In genomic region chr4:169210516-169211108, GRCh38 we compare ENCODE assay signal across 15 cellular contexts.
A peak's percentile ranks its signal among the peaks of the same experiment; 100 is the strongest.
DNase-seq lines count a peak whose midpoint lies in the region; ATAC-seq and TF ChIP-seq lines count a peak whose summit lies in the region.
"Had no signal": no experiment of that assay in that cellular context is flagged by ENCODE, and none has a peak within 500 bp of the region (broad histone marks: within the 10 kb centered on the region; RNA-seq: fewer than 3 reads in every experiment).

No MANE protein-coding gene starts in this region.

- ATAC-seq in GM18873 (IDR thresholded peaks at IDR 0.05; ENCODE audit: low FRiP score, unreplicated experiment) (peak; percentile 94), HG03378 (IDR thresholded peaks at IDR 0.05; ENCODE audit: unreplicated experiment) (peak; percentile 91), naive B cell (ENCODE audit: low read depth in 2 of 2) (peak; percentile 95)
- ATAC-seq: gastroesophageal sphincter, T-cell had no signal

- H3K27me3 Mint-ChIP-seq in naive B cell, result no peaks in the 10 kb centered on the region
- H3K27me3 Mint-ChIP-seq in glutamatergic neuron (ENCODE audit: unreplicated experiment), result no peaks in the 10 kb centered on the region

- peaks cover 0 to 4% of the 10 kb centered on the region in 2 donors for H3K4me1 ChIP-seq in ascending aorta

- peak overlapping the region; percentile 37 to 97 (median 86) for H3K27ac Mint-ChIP-seq in naive B cell
- no peak overlapping the region for H3K27ac Mint-ChIP-seq in glutamatergic neuron (ENCODE audit: unreplicated experiment)
- H3K27ac Mint-ChIP-seq: T-cell had no signal

- H3K9me3 ChIP-seq in ascending aorta, result no peaks in the 10 kb centered on the region
- H3K9me3 ChIP-seq: gastroesophageal sphincter had no signal

- intact Hi-C loops in ascending aorta (cut with DNase I), result no loop called here

- peaks cover 33 to 43% (median 39%) of the 10 kb centered on the region in 3 donors for H3K4me1 Mint-ChIP-seq in naive B cell
- peaks cover under 1% of the 10 kb centered on the region for H3K4me1 Mint-ChIP-seq in glutamatergic neuron (ENCODE audit: low read depth, unreplicated experiment)
- H3K4me1 Mint-ChIP-seq: central memory CD8-positive, alpha-beta T cell had no signal

- H3K4me3 ChIP-seq in ascending aorta, result no peak overlapping the region
- H3K4me3 ChIP-seq: gastroesophageal sphincter had no signal

- no peak overlapping the region for H3K27ac ChIP-seq in ascending aorta
- H3K27ac ChIP-seq: gastroesophageal sphincter had no signal

- TF ChIP-seq CTCF in glutamatergic neuron (IDR thresholded peaks at IDR 0.05; ENCODE audit: partially characterized antibody, unreplicated experiment) (no peak), ascending aorta (IDR thresholded peaks at IDR 0.05) (no peak)

- DNase-seq in HEK293T (ENCODE audit: extremely low spot score) (no peak), naive B cell (peak; percentile 69), glutamatergic neuron (no peak), ascending aorta (ENCODE audit: low spot score in 2 of 2) (no peak)
- DNase-seq in activated naive CD4-positive, alpha-beta T cell treated with anti-CD3 and anti-CD28 coated beads, Interleukin-2, amount 50 U/mL, for 16 hours, result no peak
- no peak for DNase-seq in activated CD4-positive, alpha-beta T cell treated with anti-CD3 and anti-CD28 coated beads for 4 hours
- DNase-seq: DMS79 treated with DMSO at 0.1 percent for 48 hours; mesenchymal stem cell; NCI-H2227 treated with DMSO at 0.1 percent for 48 hours; stimulated activated naive CD4-positive, alpha-beta T cell had no signal

- POLR2A ChIA-PET in HEK293T (lab: Yijun Ruan, JAX), result no interaction called here

- CTCF ChIA-PET in HEK293T (lab: Yijun Ruan, JAX), result no interaction called here

- no peaks in the 10 kb centered on the region for H3K36me3 ChIP-seq in ascending aorta
- H3K36me3 ChIP-seq: gastroesophageal sphincter had no signal

- peaks cover 13 to 40% (median 26%) of the 10 kb centered on the region in 7 donors for H3K9me3 Mint-ChIP-seq in naive B cell
- peaks cover 1% of the 10 kb centered on the region for H3K9me3 Mint-ChIP-seq in glutamatergic neuron (ENCODE audit: unreplicated experiment)
- H3K9me3 Mint-ChIP-seq: central memory CD8-positive, alpha-beta T cell; T-cell had no signal

- H3K36me3 Mint-ChIP-seq in naive B cell (peaks cover 22 to 26% of the 10 kb centered on the region in 2 donors), glutamatergic neuron (ENCODE audit: unreplicated experiment) (peaks cover 19% of the 10 kb centered on the region)
- H3K36me3 Mint-ChIP-seq: T-cell had no signal

- no peaks in the 10 kb centered on the region for H3K27me3 ChIP-seq in ascending aorta
- H3K27me3 ChIP-seq: gastroesophageal sphincter had no signal

- H3K4me3 Mint-ChIP-seq in naive B cell (peak overlapping the region in 7 of 8 donors; percentile 1 to 86 (median 58)), glutamatergic neuron (ENCODE audit: unreplicated experiment) (no peak overlapping the region)
- H3K4me3 Mint-ChIP-seq: central memory CD8-positive, alpha-beta T cell; T-cell had no signal

TF ChIP-seq in HEK293T, 16 proteins besides CTCF, POLR2A, EP300 and RAD21:
- TF ChIP-seq PKNOX1 (IDR thresholded peaks at IDR 0.05) (peak; percentile 39), FOXA1 (IDR thresholded peaks at IDR 0.05) (no peak)
